In genomic region chr9:132743886-132744544, GRCh38 we compare ENCODE assay signal across 18 cellular contexts.
DNase-seq lines count a peak whose midpoint lies in the region; ATAC-seq and TF ChIP-seq lines count a peak whose summit lies in the region.
"Had no signal": no experiment of that assay in that cellular context is flagged by ENCODE, and none has a peak within 500 bp of the region (broad histone marks: within the 10 kb centered on the region; RNA-seq: fewer than 3 reads in every experiment).

No MANE protein-coding gene starts in this region.

- WGBS in GM23248 (ENCODE audit: low coverage in 1 of 2, low lambda C conversion rate in 2 of 2, missing lambda C conversion rate in 2 of 2), 2 experiments, result 27 to 33% methylated on average over 17 of the region's 17 CpGs

- H3K4me1 Mint-ChIP-seq in neural progenitor cell, result peaks cover 41% of the 10 kb centered on the region

- H3K9ac ChIP-seq in GM23248 (no peak overlapping the region), neural progenitor cell (no peak overlapping the region)

- CTCF ChIA-PET in A673 (lab: Charles Lee), result no interaction called here

- H3K9me3 Mint-ChIP-seq in neural progenitor cell, result no peaks in the 10 kb centered on the region
- H3K9me3 Mint-ChIP-seq: effector memory CD8-positive, alpha-beta T cell; H9 had no signal

- H3K4me2 ChIP-seq in GM23248 (ENCODE audit: unreplicated experiment), result no peak overlapping the region
- peak overlapping the region; percentile 83 for H3K4me2 ChIP-seq in neural progenitor cell

- H3K36me3 ChIP-seq in A673 (ENCODE audit: insufficient read depth, low read length, poor library complexity, severe bottlenecking) (no peaks in the 10 kb centered on the region), GM23248 (ENCODE audit: low read depth) (no peaks in the 10 kb centered on the region), neural progenitor cell (no peaks in the 10 kb centered on the region)
- H3K36me3 ChIP-seq: right atrium auricular region had no signal

- H3K27me3 Mint-ChIP-seq in neural progenitor cell (ENCODE audit: insufficient read depth, low read depth), result peaks cover 35% of the 10 kb centered on the region

- H3K27me3 ChIP-seq in A673 (replicated peaks; ENCODE audit: insufficient read depth, low read depth, low read length, poor library complexity), result peaks cover 54% of the 10 kb centered on the region
- peaks cover 43% of the 10 kb centered on the region for H3K27me3 ChIP-seq in GM23248 (replicated peaks; ENCODE audit: insufficient read depth)
- peaks cover 86% of the 10 kb centered on the region for H3K27me3 ChIP-seq in neural progenitor cell
- H3K27me3 ChIP-seq: right atrium auricular region had no signal

- H3K4me3 ChIP-seq in A673 (ENCODE audit: low read depth, low read length, poor library complexity, severe bottlenecking) (no peak overlapping the region), GM23248 (no peak overlapping the region), coronary artery (no peak overlapping the region), neural progenitor cell (peak overlapping the region; percentile 45)
- H3K4me3 ChIP-seq: lung had no signal

- H3K9me3 ChIP-seq in A673 (ENCODE audit: low read depth, low read length, poor library complexity, severe bottlenecking) (no peaks in the 10 kb centered on the region), GM23248 (ENCODE audit: low read depth) (no peaks in the 10 kb centered on the region), neural progenitor cell (ENCODE audit: low read depth) (no peaks in the 10 kb centered on the region)
- H3K9me3 ChIP-seq: right atrium auricular region had no signal

- no peak overlapping the region for H2AFZ ChIP-seq in GM23248
- no peak overlapping the region for H2AFZ ChIP-seq in neural progenitor cell (replicated peaks)

- peak overlapping the region; percentile 73 for H3K4me3 Mint-ChIP-seq in neural progenitor cell
- H3K4me3 Mint-ChIP-seq: effector memory CD8-positive, alpha-beta T cell had no signal

- no TSS peak for BruUV-seq in A673 (replicated peaks; lab: Mats Ljungman, UMichigan)

- no peak for ATAC-seq in HG02885 (IDR thresholded peaks at IDR 0.05; ENCODE audit: poor library complexity, unreplicated experiment)
- ATAC-seq: effector memory CD8-positive, alpha-beta T cell had no signal

- H3K27ac Mint-ChIP-seq in neural progenitor cell, result no peak overlapping the region

- H3K36me3 Mint-ChIP-seq in neural progenitor cell, result no peaks in the 10 kb centered on the region

- H3F3A ChIP-seq in GM23248 (ENCODE audit: insufficient read depth) (no peaks in the 10 kb centered on the region), neural progenitor cell (ENCODE audit: low read depth) (peaks cover 20% of the 10 kb centered on the region)

- H3K27ac ChIP-seq in A673 (ENCODE audit: low read depth, low read length, poor library complexity, severe bottlenecking) (no peak overlapping the region), GM23248 (no peak overlapping the region), coronary artery (no peak overlapping the region), neural progenitor cell (no peak overlapping the region)
- H3K27ac ChIP-seq: right atrium auricular region, VCaP had no signal

- intact Hi-C loops in A673 (cut with micrococcal nuclease; ENCODE audit: unreplicated experiment), result no loop called here

- H4K20me1 ChIP-seq in GM23248 (ENCODE audit: insufficient read depth), result no peaks in the 10 kb centered on the region
- peaks cover 31% of the 10 kb centered on the region for H4K20me1 ChIP-seq in neural progenitor cell (ENCODE audit: low read depth)

- POLR2A ChIA-PET in A673 (lab: Charles Lee; ENCODE audit: low non-redundant PET), result no interaction called here

- in situ Hi-C loops in GM23248 (cut with MboI), result no loop called here

- DNase-seq in A673 (ENCODE audit: low spot score), result peak; percentile 21
- peak; percentile 3 for DNase-seq in GM23248
- DNase-seq in coronary artery (ENCODE audit: low spot score), result peak; percentile 26
- peak; percentile 72 for DNase-seq in neural progenitor cell (ENCODE audit: low spot score)
- no peak for DNase-seq in GM20000 (ENCODE audit: low spot score)
- no peak for DNase-seq in HT-29 (ENCODE audit: low spot score)
- DNase-seq: activated effector memory CD4-positive, alpha-beta T cell treated with anti-CD3 and anti-CD28 coated beads, Interleukin-2, amount 50 U/mL, for 16 hours; effector memory CD8-positive, alpha-beta T cell; H9; KG1; NCI-H1694 treated with DMSO at 0.1 percent for 48 hours; occipital lobe; substantia nigra; T-helper 2 cell had no signal

- H3K4me1 ChIP-seq in A673 (ENCODE audit: insufficient read depth, low read length, poor library complexity, severe bottlenecking), result peaks cover 22% of the 10 kb centered on the region
- H3K4me1 ChIP-seq in GM23248 (ENCODE audit: insufficient read depth), result no peaks in the 10 kb centered on the region
- peaks cover 34% of the 10 kb centered on the region for H3K4me1 ChIP-seq in neural progenitor cell
- H3K4me1 ChIP-seq: right atrium auricular region had no signal

- no peaks in the 10 kb centered on the region for H3K79me2 ChIP-seq in GM23248 (ENCODE audit: insufficient read depth)
- no peaks in the 10 kb centered on the region for H3K79me2 ChIP-seq in neural progenitor cell (ENCODE audit: low read depth)

- no peak for TF ChIP-seq CTCF in A673 (conservative IDR thresholded peaks at IDR 0.05; ENCODE audit: low read depth, low read length)
- no peak for TF ChIP-seq CTCF in coronary artery (IDR thresholded peaks at IDR 0.05)
- no peak for TF ChIP-seq CTCF in neural progenitor cell (IDR thresholded peaks at IDR 0.05)
- TF ChIP-seq CTCF in GM20000 (IDR thresholded peaks at IDR 0.05; ENCODE audit: extremely low read depth, missing control alignments), result no peak

- no peaks in the 10 kb centered on the region for H3K9me2 ChIP-seq in GM23248 (ENCODE audit: insufficient read depth)

Comparison
In these comparisons a context has a peak if more than half of its experiments do, and no peak if none do; other contexts are left out.
1. DNase-seq: peak in A673 (single experiment), GM23248 (single experiment), coronary artery (single experiment) and neural progenitor cell (single experiment); none in GM20000 (single experiment) and HT-29 (single experiment).